ENCODE assay signal across 8 cellular contexts in genomic region chr20:2470432-2471193, GRCh38. TPM values are rescaled to one million over a fixed set of nuclear protein-coding genes. Genes with fewer than 3 reads are reported as not detected.
DNase-seq lines count a peak whose midpoint lies in the region; ATAC-seq and TF ChIP-seq lines count a peak whose summit lies in the region.

Gene SNRPB, minus strand, starts transcription at chr20:2470789. Its CDS starts 99 bp downstream, at chr20:2470690.

- H3K27ac ChIP-seq in ACC112 (ENCODE audit: low read depth, low read length) (peak within 1 kb of the TSS; percentile 93), VCaP (peak within 1 kb of the TSS; percentile 94), breast epithelium (peak within 1 kb of the TSS; percentile 92 to 98), iPS-20b (ENCODE audit: low read length) (peak within 1 kb of the TSS; percentile 88), skin epidermis (peak within 1 kb of the TSS; percentile 85 to 98 (median 91))

- H2AFZ ChIP-seq in ACC112 (ENCODE audit: low read length, unreplicated experiment), result peak within 1 kb of the TSS; percentile 82

- DNase-seq in NCI-H2196 treated with DMSO at 0.1 percent for 48 hours (lab: John Stamatoyannopoulos, UW; ENCODE audit: unreplicated experiment) (peak; percentile 97), breast epithelium (ENCODE audit: low spot score in 2 of 2) (peak; percentile 97)

- intact Hi-C loops in breast epithelium (cut with DNase I; ENCODE audit: low total_unique reads), result no loop called here

- H3K9me3 ChIP-seq in breast epithelium (no peaks in the 10 kb centered on the region), iPS-20b (ENCODE audit: insufficient read depth, low read depth, low read length) (no peaks in the 10 kb centered on the region)

- peaks cover 29% of the 10 kb centered on the region for H3K4me1 ChIP-seq in ACC112 (ENCODE audit: control insufficient read depth, insufficient read depth, low read length, unreplicated experiment)
- no peaks in the 10 kb centered on the region for H3K4me1 ChIP-seq in breast epithelium
- peaks cover 14% of the 10 kb centered on the region; the same call in 1 of the 2 replicates for H3K4me1 ChIP-seq in iPS-20b (ENCODE audit: insufficient read depth, low read length)

- TF ChIP-seq POLR2A in breast epithelium (IDR thresholded peaks at IDR 0.05), result peak; percentile 93

- H3K4me3 ChIP-seq in ACC112 (ENCODE audit: low read depth, low read length) (peak within 1 kb of the TSS; percentile 97), breast epithelium (peak within 1 kb of the TSS; percentile 73 to 94 (median 83)), iPS-20b (ENCODE audit: low read length) (peak within 1 kb of the TSS; percentile 98), skin epidermis (peak within 1 kb of the TSS; percentile 63 to 99 (median 73))

- H3K27me3 ChIP-seq in ACC112 (ENCODE audit: insufficient read depth, low read length) (no peaks in the 10 kb centered on the region), breast epithelium (no peaks in the 10 kb centered on the region), iPS-20b (ENCODE audit: insufficient read depth, low read length) (no peaks in the 10 kb centered on the region)

- peaks cover 49% of the 10 kb centered on the region for H3K79me2 ChIP-seq in ACC112 (ENCODE audit: control insufficient read depth, insufficient read depth, low read length, unreplicated experiment)

- TF ChIP-seq CTCF in VCaP (conservative IDR thresholded peaks at IDR 0.05) (no peak), breast epithelium (IDR thresholded peaks at IDR 0.05) (peak in 1 of 3 donors; percentile 10)

- peak; percentile 93 for ATAC-seq in GM18870 (IDR thresholded peaks at IDR 0.05; ENCODE audit: unreplicated experiment)
- peak; percentile 97 for ATAC-seq in HG03135 (IDR thresholded peaks at IDR 0.05; ENCODE audit: unreplicated experiment)

- H3K9ac ChIP-seq in iPS-20b (ENCODE audit: low read depth, low read length), result peak within 1 kb of the TSS; percentile 100

- H3K36me3 ChIP-seq in ACC112 (ENCODE audit: insufficient read depth, low read length) (peaks cover 32% of the 10 kb centered on the region), breast epithelium (no peaks in the 10 kb centered on the region), iPS-20b (ENCODE audit: insufficient read depth, low read depth, low read length) (peaks cover 42% of the 10 kb centered on the region)

RNA-seq across cellular contexts. Expression of gene SNRPB, which starts in this region (rescaled TPM):
- 100 to 1,000 TPM; 124 to 207 (median 179) TPM for total RNA-seq in breast epithelium

Comparison
In these comparisons a context has a peak if more than half of its experiments do, and no peak if none do; other contexts are left out.
1. Peak in every context shown above with its lines: DNase-seq, ATAC-seq, H3K4me3 ChIP-seq and H3K27ac ChIP-seq.